25 cellular contexts compared by ENCODE assay signal in genomic region chr15:55239440-55240124, GRCh38. TPM values are rescaled to one million over a fixed set of nuclear protein-coding genes. Genes with fewer than 3 reads are reported as not detected.
A peak's percentile ranks its signal among the peaks of the same experiment; 100 is the strongest.
DNase-seq lines count a peak whose midpoint lies in the region; ATAC-seq and TF ChIP-seq lines count a peak whose summit lies in the region.
"Had no signal": no experiment of that assay in that cellular context is flagged by ENCODE, and none has a peak within 500 bp of the region (broad histone marks: within the 10 kb centered on the region; RNA-seq: fewer than 3 reads in every experiment).

No MANE protein-coding gene starts in this region.

- no peaks in the 10 kb centered on the region for H3K4me1 ChIP-seq in mesendoderm (ENCODE audit: control insufficient read depth, low read depth, low read length)
- H3K4me1 ChIP-seq: gastroesophageal sphincter, upper lobe of right lung had no signal

- ATAC-seq in stimulated activated naive CD8-positive, alpha-beta T cell treated with anti-CD3 and anti-CD28 coated beads, Interleukin-15, Interleukin-2, amounts not matched to agents 100 U/mL and 50 U/mL, for 24 hours, result no peak
- ATAC-seq in activated CD8-positive, alpha-beta T cell treated with anti-CD3 and anti-CD28 coated beads for 36 hours, result no peak
- ATAC-seq in effector memory CD8-positive, alpha-beta T cell (replicated peaks), result no peak
- ATAC-seq: gastroesophageal sphincter, PC-3, upper lobe of right lung had no signal

- H3K27me3 Mint-ChIP-seq in stimulated activated naive CD8-positive, alpha-beta T cell treated with anti-CD3 and anti-CD28 coated beads, Interleukin-15, Interleukin-2, amounts not matched to agents 100 ng/mL and 50 ng/mL, for 24 hours, result no peaks in the 10 kb centered on the region
- H3K27me3 Mint-ChIP-seq in activated CD8-positive, alpha-beta T cell treated with anti-CD3 and anti-CD28 coated beads for 36 hours, result no peaks in the 10 kb centered on the region
- H3K27me3 Mint-ChIP-seq in effector memory CD8-positive, alpha-beta T cell, result no peaks in the 10 kb centered on the region
- no peaks in the 10 kb centered on the region for H3K27me3 Mint-ChIP-seq in MCF 10A (ENCODE audit: insufficient read depth, unreplicated experiment)
- H3K27me3 Mint-ChIP-seq: activated CD4-positive, alpha-beta T cell treated with anti-CD3 and anti-CD28 coated beads, Interleukin-2, amount 10 ng/mL, durations not matched to agents 7 days and 5 days had no signal

- H3K23ac ChIP-seq in mesendoderm (ENCODE audit: low read length), result no peak overlapping the region

- no peak overlapping the region for H3K9ac ChIP-seq in mesendoderm (ENCODE audit: low read length)
- H3K9ac ChIP-seq: SK-N-SH had no signal

- H2BK15ac ChIP-seq in mesendoderm (replicated peaks; ENCODE audit: low read depth), result no peak overlapping the region

- no peak overlapping the region for H3K18ac ChIP-seq in mesendoderm (ENCODE audit: low read length)

- H3K79me2 ChIP-seq in mesendoderm (ENCODE audit: control insufficient read depth, insufficient read depth, low read length), result no peaks in the 10 kb centered on the region

- no peak overlapping the region for H3K56ac ChIP-seq in mesendoderm (ENCODE audit: low read length)

- H3K36me3 ChIP-seq in mesendoderm (ENCODE audit: control insufficient read depth, insufficient read depth, low read length), result no peaks in the 10 kb centered on the region

- TF ChIP-seq CTCF in activated CD8-positive, alpha-beta T cell treated with anti-CD3 and anti-CD28 coated beads for 36 hours (IDR thresholded peaks at IDR 0.05), result no peak
- TF ChIP-seq CTCF in MCF 10A (IDR thresholded peaks at IDR 0.05; ENCODE audit: unreplicated experiment), result no peak

- no TSS peak for BruUV-seq in MCF 10A (replicated peaks; lab: Mats Ljungman, UMichigan)

- no CpG with 5 or more reads among the region's 5 CpGs for WGBS in mesendoderm (ENCODE audit: extremely low coverage, insufficient coverage, low lambda C conversion rate)

- peaks cover 90% of the 10 kb centered on the region for H3K4me1 Mint-ChIP-seq in stimulated activated naive CD8-positive, alpha-beta T cell treated with anti-CD3 and anti-CD28 coated beads, Interleukin-15, Interleukin-2, amounts not matched to agents 100 ng/mL and 50 ng/mL, for 24 hours (ENCODE audit: low read depth)
- H3K4me1 Mint-ChIP-seq in activated CD8-positive, alpha-beta T cell treated with anti-CD3 and anti-CD28 coated beads for 36 hours (ENCODE audit: low read depth), result peaks cover 78% of the 10 kb centered on the region
- H3K4me1 Mint-ChIP-seq in effector memory CD8-positive, alpha-beta T cell (ENCODE audit: low read depth in 2 of 2), result peaks cover 23 to 72% of the 10 kb centered on the region in 2 donors
- no peaks in the 10 kb centered on the region for H3K4me1 Mint-ChIP-seq in MCF 10A (ENCODE audit: insufficient read depth, unreplicated experiment)
- H3K4me1 Mint-ChIP-seq: nephron progenitor cell had no signal

- H3K27me3 ChIP-seq in mesendoderm (ENCODE audit: insufficient read depth, low read length, poor library complexity), result no peaks in the 10 kb centered on the region
- H3K27me3 ChIP-seq: gastroesophageal sphincter, upper lobe of right lung had no signal

- no peak overlapping the region for H3K4ac ChIP-seq in mesendoderm (ENCODE audit: low read depth, low read length)

- H3K27ac Mint-ChIP-seq in stimulated activated naive CD8-positive, alpha-beta T cell treated with anti-CD3 and anti-CD28 coated beads, Interleukin-15, Interleukin-2, amounts not matched to agents 100 ng/mL and 50 ng/mL, for 24 hours, result peak overlapping the region; percentile 93
- H3K27ac Mint-ChIP-seq in activated CD8-positive, alpha-beta T cell treated with anti-CD3 and anti-CD28 coated beads for 36 hours, result peak overlapping the region; percentile 89
- peak overlapping the region; percentile 6 to 42 for H3K27ac Mint-ChIP-seq in effector memory CD8-positive, alpha-beta T cell
- no peak overlapping the region for H3K27ac Mint-ChIP-seq in MCF 10A (ENCODE audit: low read depth, unreplicated experiment)
- H3K27ac Mint-ChIP-seq: nephron progenitor cell had no signal

- H4K8ac ChIP-seq in mesendoderm (ENCODE audit: low read depth, low read length), result no peak overlapping the region

- no peak overlapping the region for H2AK5ac ChIP-seq in mesendoderm (ENCODE audit: low read length)

- no peak for DNase-seq in stimulated activated naive CD8-positive, alpha-beta T cell treated with anti-CD3 and anti-CD28 coated beads, Interleukin-15, Interleukin-2, amounts not matched to agents 100 U/mL and 50 U/mL, for 24 hours
- no peak for DNase-seq in activated CD8-positive, alpha-beta T cell treated with anti-CD3 and anti-CD28 coated beads for 36 hours
- DNase-seq in effector memory CD8-positive, alpha-beta T cell, result no peak
- no peak for DNase-seq in mesendoderm
- DNase-seq in DMS114 treated with DMSO at 0.1 percent for 48 hours (lab: John Stamatoyannopoulos, UW; ENCODE audit: unreplicated experiment), result no peak
- DNase-seq in MCF 10A (ENCODE audit: unreplicated experiment), result no peak
- DNase-seq: activated CD4-positive, alpha-beta T cell treated with anti-CD3 and anti-CD28 coated beads, Interleukin-2, amount 10 ng/mL, durations not matched to agents 7 days and 5 days; activated CD8-positive, alpha-beta memory T cell treated with anti-CD3 and anti-CD28 coated beads, Interleukin-2, amount 50 U/mL, for 4 hours; activated effector memory CD4-positive, alpha-beta T cell treated with anti-CD3 and anti-CD28 coated beads, Interleukin-2, amount 50 U/mL, for 16 hours; amygdala; C1 segment of cervical spinal cord; DND-41; GF-D8; HCEC 1CT; NCI-H2029; NCI-H524; nephron progenitor cell; PC-3; SK-N-SH; stimulated activated CD4-positive, alpha-beta T cell treated with anti-CD3 and anti-CD28 coated beads, Interleukin-4, amount 100 ng/mL, for 4 hours; upper lobe of right lung had no signal

- H3K4me2 ChIP-seq in mesendoderm (ENCODE audit: low read length), result no peak overlapping the region
- H3K4me2 ChIP-seq: SK-N-SH had no signal

- H2BK5ac ChIP-seq in mesendoderm (ENCODE audit: low read length), result no peak overlapping the region

- no peaks in the 10 kb centered on the region for H3K9me3 Mint-ChIP-seq in stimulated activated naive CD8-positive, alpha-beta T cell treated with anti-CD3 and anti-CD28 coated beads, Interleukin-15, Interleukin-2, amounts not matched to agents 100 ng/mL and 50 ng/mL, for 24 hours
- no peaks in the 10 kb centered on the region for H3K9me3 Mint-ChIP-seq in activated CD8-positive, alpha-beta T cell treated with anti-CD3 and anti-CD28 coated beads for 36 hours
- H3K9me3 Mint-ChIP-seq in effector memory CD8-positive, alpha-beta T cell, result no peaks in the 10 kb centered on the region
- H3K9me3 Mint-ChIP-seq in MCF 10A (ENCODE audit: unreplicated experiment), result no peaks in the 10 kb centered on the region
- H3K9me3 Mint-ChIP-seq: nephron progenitor cell had no signal

- CTCF ChIA-PET in activated CD8-positive, alpha-beta T cell treated with anti-CD3 and anti-CD28 coated beads for 36 hours (lab: Charles Lee), result interaction anchor here (1.7 kb wide), 1 partner anchor 40 kb away, joined by 4 read pairs; no protein-coding TSS in a partner anchor
- CTCF ChIA-PET in MCF 10A (lab: Yijun Ruan, JAX), result interaction anchor here (1.3 kb wide), 1 partner anchor 8 kb away, joined by 4 read pairs; no protein-coding TSS in a partner anchor

- no peak overlapping the region for H2BK120ac ChIP-seq in mesendoderm (ENCODE audit: low read depth, low read length)

- H3K36me3 Mint-ChIP-seq in stimulated activated naive CD8-positive, alpha-beta T cell treated with anti-CD3 and anti-CD28 coated beads, Interleukin-15, Interleukin-2, amounts not matched to agents 100 ng/mL and 50 ng/mL, for 24 hours (ENCODE audit: low read depth), result peaks cover 75% of the 10 kb centered on the region
- H3K36me3 Mint-ChIP-seq in activated CD8-positive, alpha-beta T cell treated with anti-CD3 and anti-CD28 coated beads for 36 hours (ENCODE audit: low read depth), result peaks cover 55% of the 10 kb centered on the region
- no peaks in the 10 kb centered on the region for H3K36me3 Mint-ChIP-seq in effector memory CD8-positive, alpha-beta T cell (ENCODE audit: insufficient read depth)
- H3K36me3 Mint-ChIP-seq in MCF 10A (ENCODE audit: insufficient read depth, unreplicated experiment), result no peaks in the 10 kb centered on the region

- intact Hi-C loops in activated CD8-positive, alpha-beta T cell treated with anti-CD3 and anti-CD28 coated beads for 36 hours (cut with micrococcal nuclease), result loop anchor here (5.0 kb wide), 1 partner anchor 38 kb away; no protein-coding TSS in a partner anchor
- intact Hi-C loops in MCF 10A (cut with micrococcal nuclease), result no loop called here

- H3K4me3 ChIP-seq in mesendoderm (ENCODE audit: low read length), result no peak overlapping the region
- H3K4me3 ChIP-seq: gastroesophageal sphincter, lung, upper lobe of right lung had no signal

- no peak overlapping the region for H4K5ac ChIP-seq in mesendoderm (ENCODE audit: low read length)

- no peak overlapping the region for H3K27ac ChIP-seq in mesendoderm (ENCODE audit: low read depth, low read length)
- H3K27ac ChIP-seq: gastroesophageal sphincter, upper lobe of right lung, VCaP had no signal

- POLR2A ChIA-PET in activated CD8-positive, alpha-beta T cell treated with anti-CD3 and anti-CD28 coated beads for 36 hours (lab: Charles Lee), result interaction anchor here (1.3 to 2.5 kb wide), 3 partner anchors 11 to 51 kb away, joined by 3 to 9 read pairs (median 5); no protein-coding TSS in a partner anchor
- POLR2A ChIA-PET in MCF 10A (lab: Yijun Ruan, JAX), result no interaction called here

- H3K4me3 Mint-ChIP-seq in stimulated activated naive CD8-positive, alpha-beta T cell treated with anti-CD3 and anti-CD28 coated beads, Interleukin-15, Interleukin-2, amounts not matched to agents 100 ng/mL and 50 ng/mL, for 24 hours, result peak overlapping the region; percentile 18
- no peak overlapping the region for H3K4me3 Mint-ChIP-seq in activated CD8-positive, alpha-beta T cell treated with anti-CD3 and anti-CD28 coated beads for 36 hours
- H3K4me3 Mint-ChIP-seq in effector memory CD8-positive, alpha-beta T cell, result no peak overlapping the region
- no peak overlapping the region for H3K4me3 Mint-ChIP-seq in MCF 10A (ENCODE audit: unreplicated experiment)
- H3K4me3 Mint-ChIP-seq: activated CD4-positive, alpha-beta T cell treated with anti-CD3 and anti-CD28 coated beads, Interleukin-2, amount 10 ng/mL, durations not matched to agents 7 days and 5 days; nephron progenitor cell had no signal

- H3K79me1 ChIP-seq in mesendoderm (ENCODE audit: low read length), result no peaks in the 10 kb centered on the region

RNA-seq across cellular contexts. Expression of gene RSL24D1, which starts 42.8 kb away (rescaled TPM):
- 100 to 1,000 TPM; 183 to 194 TPM for total RNA-seq in activated CD8-positive, alpha-beta T cell treated with anti-CD3 and anti-CD28 coated beads for 36 hours
- 138 TPM for polyA plus RNA-seq in mesendoderm (2013, experiment 1 of 2)
- 141 TPM for polyA plus RNA-seq in mesendoderm (2013, experiment 2 of 2)
- total RNA-seq in MCF 10A (2022), result 162 and 167 TPM in 2 replicates

RNA-seq across cellular contexts. Expression of gene RAB27A, which starts 50.0 kb away (rescaled TPM):
- 100 to 1,000 TPM; 122 to 125 TPM for total RNA-seq in activated CD8-positive, alpha-beta T cell treated with anti-CD3 and anti-CD28 coated beads for 36 hours
- polyA plus RNA-seq in mesendoderm (2013, experiment 1 of 2), result 8.6 TPM
- 8.3 TPM for polyA plus RNA-seq in mesendoderm (2013, experiment 2 of 2)
- 36.0 and 43.6 TPM in 2 replicates for total RNA-seq in MCF 10A (2022)
